8 cellular contexts compared by ENCODE assay signal in genomic region chr6:32152414-32153251, GRCh38. TPM values are rescaled to one million over a fixed set of nuclear protein-coding genes. Genes with fewer than 3 reads are reported as not detected.
DNase-seq lines count a peak whose midpoint lies in the region; ATAC-seq and TF ChIP-seq lines count a peak whose summit lies in the region.

No MANE protein-coding gene starts in this region.

- ATAC-seq in activated T-cell treated with anti-CD3 and anti-CD28 coated beads, Interleukin-2, amount 50 U/mL, for 4 hours: no peak
- no peak for ATAC-seq in HG03095 (IDR thresholded peaks at IDR 0.05; ENCODE audit: unreplicated experiment)
- no peak for ATAC-seq in HG02970 (IDR thresholded peaks at IDR 0.05; ENCODE audit: low FRiP score, unreplicated experiment)

- intact Hi-C loops in breast epithelium (cut with DNase I; ENCODE audit: low total_unique reads): no loop called here

- H3K27me3 Mint-ChIP-seq in activated T-cell treated with anti-CD3 and anti-CD28 coated beads, Interleukin-2, amount 50 U/mL, for 4 hours (ENCODE audit: low read depth): peaks cover 33% of the 10 kb centered on the region

- peak overlapping the region; percentile 53 for H3K4me3 Mint-ChIP-seq in activated T-cell treated with anti-CD3 and anti-CD28 coated beads, Interleukin-2, amount 50 U/mL, for 4 hours

- H3K36me3 ChIP-seq in breast epithelium (no peaks in the 10 kb centered on the region), suprapubic skin (peaks cover 18% of the 10 kb centered on the region)

- no peak for TF ChIP-seq EP300 in suprapubic skin (IDR thresholded peaks at IDR 0.05)

- TF ChIP-seq CTCF in breast epithelium (IDR thresholded peaks at IDR 0.05) (no peak), suprapubic skin (IDR thresholded peaks at IDR 0.05) (no peak)

- H3K27ac ChIP-seq in breast epithelium (peak overlapping the region; percentile 89 to 98), suprapubic skin (peak overlapping the region; percentile 88)

- TF ChIP-seq POLR2A in breast epithelium (IDR thresholded peaks at IDR 0.05): no peak
- TF ChIP-seq POLR2A in suprapubic skin (IDR thresholded peaks at IDR 0.05): no peak

- H3K4me3 ChIP-seq in breast epithelium: peak overlapping the region; percentile 76 to 84 (median 82)
- H3K4me3 ChIP-seq in suprapubic skin: peak overlapping the region; percentile 76

- H3K27me3 ChIP-seq in breast epithelium (no peaks in the 10 kb centered on the region), suprapubic skin (no peaks in the 10 kb centered on the region)

- H3K36me3 Mint-ChIP-seq in activated T-cell treated with anti-CD3 and anti-CD28 coated beads, Interleukin-2, amount 50 U/mL, for 4 hours (ENCODE audit: insufficient read depth): peaks cover 3% of the 10 kb centered on the region

- no peaks in the 10 kb centered on the region for H3K9me3 Mint-ChIP-seq in activated T-cell treated with anti-CD3 and anti-CD28 coated beads, Interleukin-2, amount 50 U/mL, for 4 hours

- DNase-seq in activated T-cell treated with anti-CD3 and anti-CD28 coated beads, Interleukin-2, amount 50 U/mL, for 4 hours: no peak
- no peak for DNase-seq in activated T-cell treated with anti-CD3 and anti-CD28 coated beads, Interleukin-2, amount 50 U/mL, for 1 hour
- DNase-seq in breast epithelium (ENCODE audit: low spot score in 2 of 2): no peak
- peak; percentile 58 for DNase-seq in kidney glomerular epithelial cell (lab: John Stamatoyannopoulos, UW)
- DNase-seq in suprapubic skin (ENCODE audit: low spot score in 2 of 2): no peak
- DNase-seq in D341Med (ENCODE audit: low spot score): no peak

- peaks cover 0 to 11% of the 10 kb centered on the region in 2 donors for H3K4me1 ChIP-seq in breast epithelium
- peaks cover 47% of the 10 kb centered on the region for H3K4me1 ChIP-seq in suprapubic skin

- peaks cover 57% of the 10 kb centered on the region for H3K4me1 Mint-ChIP-seq in activated T-cell treated with anti-CD3 and anti-CD28 coated beads, Interleukin-2, amount 50 U/mL, for 4 hours (ENCODE audit: low read depth)

- WGBS in suprapubic skin: 24% methylated on average over 24 of the region's 24 CpGs

- H3K9me3 ChIP-seq in breast epithelium (no peaks in the 10 kb centered on the region), suprapubic skin (no peaks in the 10 kb centered on the region)

RNA-seq across cellular contexts. Expression of gene PRRT1, which starts 0.9 kb away (rescaled TPM):
- total RNA-seq in activated T-cell treated with anti-CD3 and anti-CD28 coated beads, Interleukin-2, amount 50 U/mL, for 4 hours: under 1 TPM; 0.37 to 0.51 (median 0.38) TPM
- total RNA-seq in breast epithelium (1 to 10 TPM in 2 of 3 donors, under 1 TPM in 1; 0.48 to 2.8 (median 1.3) TPM), suprapubic skin (1 to 10 TPM in 1 of 4 donors, under 1 TPM in 3; 0.42 to 2.1 (median 0.45) TPM)

RNA-seq across cellular contexts. Expression of gene PPT2, which starts 1.3 kb away (rescaled TPM):
- total RNA-seq in activated T-cell treated with anti-CD3 and anti-CD28 coated beads, Interleukin-2, amount 50 U/mL, for 4 hours: 10 to 100 TPM; 18.7 to 27.0 (median 20.2) TPM
- total RNA-seq in breast epithelium (10 to 100 TPM; 18.4 to 59.6 (median 28.5) TPM), suprapubic skin (100 to 1,000 TPM in 1 of 4 donors, 10 to 100 TPM in 3; 42.8 to 183 (median 72.2) TPM)

RNA-seq across cellular contexts. Expression of gene EGFL8, which starts 11.8 kb away (rescaled TPM):
- total RNA-seq in activated T-cell treated with anti-CD3 and anti-CD28 coated beads, Interleukin-2, amount 50 U/mL, for 4 hours: 1 to 10 TPM; 6.4 to 9.6 (median 9.1) TPM
- total RNA-seq in breast epithelium: 10 to 100 TPM; 10.2 to 19.6 (median 11.8) TPM
- total RNA-seq in suprapubic skin: 10 to 100 TPM in 3 of 4 donors, 1 to 10 TPM in 1; 7.3 to 66.5 (median 15.4) TPM

RNA-seq across cellular contexts. Expression of gene FKBPL, which starts 22.5 kb away (rescaled TPM):
- total RNA-seq in activated T-cell treated with anti-CD3 and anti-CD28 coated beads, Interleukin-2, amount 50 U/mL, for 4 hours: 1 to 10 TPM; 3.2 to 6.6 (median 4.9) TPM
- total RNA-seq in breast epithelium (1 to 10 TPM; 2.6 to 4.1 (median 2.7) TPM), suprapubic skin (10 to 100 TPM in 1 of 4 donors, 1 to 10 TPM in 3; 3.5 to 10.6 (median 5.6) TPM)

RNA-seq across cellular contexts. Expression of gene AGPAT1, which starts 23.3 kb away (rescaled TPM):
- 10 to 100 TPM; 27.3 to 28.2 (median 28.1) TPM for total RNA-seq in activated T-cell treated with anti-CD3 and anti-CD28 coated beads, Interleukin-2, amount 50 U/mL, for 4 hours
- 10 to 100 TPM; 25.8 to 33.8 (median 30.6) TPM for total RNA-seq in breast epithelium
- 10 to 100 TPM; 30.4 to 68.9 (median 42.6) TPM for total RNA-seq in suprapubic skin
